23 cellular contexts compared by ENCODE assay signal in genomic region chr5:1297243-1297642, GRCh38. TPM values are rescaled to one million over a fixed set of nuclear protein-coding genes. Genes with fewer than 3 reads are reported as not detected.
DNase-seq lines count a peak whose midpoint lies in the region; ATAC-seq, FAIRE-seq and TF ChIP-seq lines count a peak whose summit lies in the region.
"Had no signal": no experiment of that assay in that cellular context is flagged by ENCODE, and none has a peak within 500 bp of the region (broad histone marks: within the 10 kb centered on the region; RNA-seq: fewer than 3 reads in every experiment).

No MANE protein-coding gene starts in this region.

- H3K9me3 ChIP-seq in DND-41 (ENCODE audit: insufficient read depth, low read length, severe bottlenecking) = no peaks in the 10 kb centered on the region
- H3K9me3 ChIP-seq: BE2C, right atrium auricular region had no signal

- H4K20me1 ChIP-seq in DND-41 (ENCODE audit: insufficient read depth, low read length) = no peaks in the 10 kb centered on the region

- peaks cover 13% of the 10 kb centered on the region for H3K27me3 Mint-ChIP-seq in glutamatergic neuron (ENCODE audit: unreplicated experiment)
- H3K27me3 Mint-ChIP-seq: activated CD8-positive, alpha-beta T cell treated with anti-CD3 and anti-CD28 coated beads for 36 hours; activated naive CD8-positive, alpha-beta T cell; activated T-helper 17 cell treated with anti-CD3 and anti-CD28 coated beads, Interleukin-2, amount 50 U/mL, for 72 hours had no signal

- H3K4me1 ChIP-seq in DND-41 (ENCODE audit: insufficient read depth, low read length) = peaks cover 29% of the 10 kb centered on the region
- H3K4me1 ChIP-seq: BE2C had no signal

- TF ChIP-seq CTCF in DND-41 (IDR thresholded peaks at IDR 0.05; ENCODE audit: borderline replicate concordance, extremely low read depth, low read length, poor library complexity, severe bottlenecking) (no peak), glutamatergic neuron (IDR thresholded peaks at IDR 0.05; ENCODE audit: partially characterized antibody, unreplicated experiment) (no peak)

- H2AFZ ChIP-seq in DND-41 (ENCODE audit: low read depth, low read length) = no peak overlapping the region

- H3K79me2 ChIP-seq in DND-41 (ENCODE audit: insufficient read depth, low read length) = peaks cover 12% of the 10 kb centered on the region; the same call in 1 of the 2 replicates

- H3K36me3 Mint-ChIP-seq in glutamatergic neuron (ENCODE audit: unreplicated experiment) = peaks cover 6% of the 10 kb centered on the region
- H3K36me3 Mint-ChIP-seq: activated naive CD8-positive, alpha-beta T cell; naive B cell had no signal

- peak overlapping the region; percentile 89 for H3K27ac Mint-ChIP-seq in glutamatergic neuron (ENCODE audit: unreplicated experiment)
- H3K27ac Mint-ChIP-seq: activated CD8-positive, alpha-beta T cell treated with anti-CD3 and anti-CD28 coated beads for 36 hours; activated naive CD8-positive, alpha-beta T cell; activated T-helper 17 cell treated with anti-CD3 and anti-CD28 coated beads, Interleukin-2, amount 50 U/mL, for 72 hours; naive B cell had no signal

- no peak overlapping the region for H3K4me3 ChIP-seq in DND-41 (ENCODE audit: low read depth in 1 of 2, low read length in 2 of 2)
- H3K4me3 ChIP-seq: right atrium auricular region had no signal

- peaks cover 18% of the 10 kb centered on the region for H3K9me3 Mint-ChIP-seq in glutamatergic neuron (ENCODE audit: unreplicated experiment)
- H3K9me3 Mint-ChIP-seq: activated CD8-positive, alpha-beta T cell treated with anti-CD3 and anti-CD28 coated beads for 36 hours; activated T-helper 17 cell treated with anti-CD3 and anti-CD28 coated beads, Interleukin-2, amount 50 U/mL, for 72 hours had no signal

- H3K9ac ChIP-seq in DND-41 (ENCODE audit: low read depth, low read length) = no peak overlapping the region

- FAIRE-seq in RCC 7860 (lab: Jason Lieb, UNC) = no peak
- FAIRE-seq: A204.1 had no signal

- DNase-seq in NCI-H1694 treated with DMSO at 0.1 percent for 48 hours (lab: John Stamatoyannopoulos, UW) = peak; percentile 15
- DNase-seq in NCI-H1694 (lab: John Stamatoyannopoulos, UW) = no peak
- DNase-seq in DND-41 = no peak
- DNase-seq in NCI-H524 treated with DMSO at 0.1 percent for 48 hours (lab: John Stamatoyannopoulos, UW) = peak; percentile 79
- peak; percentile 67 for DNase-seq in glutamatergic neuron
- no peak for DNase-seq in RCC 7860 (ENCODE audit: low spot score)
- no peak for DNase-seq in stimulated activated CD4-positive, alpha-beta T cell treated with anti-CD3 and anti-CD28 coated beads, Interleukin-15, amount 100 ng/mL, for 24 hours
- DNase-seq: activated CD8-positive, alpha-beta T cell treated with anti-CD3 and anti-CD28 coated beads for 36 hours; BE2C; IMR-90; mesenchymal stem cell; naive B cell; NCI-H187 treated with DMSO at 0.1 percent for 48 hours; NCI-H748 treated with DMSO at 0.1 percent for 48 hours; T-helper 2 cell had no signal

- H3K4me3 Mint-ChIP-seq in glutamatergic neuron (ENCODE audit: unreplicated experiment) = peak overlapping the region; percentile 9
- H3K4me3 Mint-ChIP-seq: activated CD8-positive, alpha-beta T cell treated with anti-CD3 and anti-CD28 coated beads for 36 hours had no signal

- no peak overlapping the region for H3K4me2 ChIP-seq in DND-41 (ENCODE audit: insufficient read depth, low read length)

- ATAC-seq in DND-41 (ENCODE audit: insufficient read depth, low read depth) (no peak), HG03469 (IDR thresholded peaks at IDR 0.05; ENCODE audit: unreplicated experiment) (no peak)
- ATAC-seq: activated CD8-positive, alpha-beta T cell treated with anti-CD3 and anti-CD28 coated beads for 36 hours; activated T-helper 17 cell treated with anti-CD3 and anti-CD28 coated beads, Interleukin-2, amount 50 U/mL, for 72 hours had no signal

- peak overlapping the region; percentile 51; the same call in 1 of the 2 replicates for H3K27ac ChIP-seq in DND-41 (ENCODE audit: low read length)
- H3K27ac ChIP-seq: HL-60, right atrium auricular region had no signal

- no peaks in the 10 kb centered on the region for H3K27me3 ChIP-seq in DND-41 (ENCODE audit: insufficient read depth, low read length, poor library complexity)
- H3K27me3 ChIP-seq: BE2C had no signal

- H3K4me1 Mint-ChIP-seq in glutamatergic neuron (ENCODE audit: low read depth, unreplicated experiment) = peaks cover 17% of the 10 kb centered on the region
- H3K4me1 Mint-ChIP-seq: activated T-helper 17 cell treated with anti-CD3 and anti-CD28 coated beads, Interleukin-2, amount 50 U/mL, for 72 hours had no signal

- H3K36me3 ChIP-seq in DND-41 (ENCODE audit: insufficient read depth, low read length) = no peaks in the 10 kb centered on the region
- H3K36me3 ChIP-seq: BE2C, right atrium auricular region had no signal

RNA-seq across cellular contexts. Expression of gene TERT, which starts 2.4 kb away (rescaled TPM):
- total RNA-seq in glutamatergic neuron (ENCODE audit: unreplicated experiment) = 2.9 TPM
- total RNA-seq: glomerular endothelial cell, IMR-90, osteoblast, right atrium auricular region had no signal

RNA-seq across cellular contexts. Expression of gene CLPTM1L, which starts 47.7 kb away (rescaled TPM):
- total RNA-seq in glutamatergic neuron (ENCODE audit: unreplicated experiment) = 95.2 TPM

Comparison
In these comparisons a context has a peak if more than half of its experiments do, and no peak if none do; other contexts are left out.
1. DNase-seq: peak in NCI-H1694 treated with DMSO at 0.1 percent for 48 hours (single experiment), NCI-H524 treated with DMSO at 0.1 percent for 48 hours (single experiment) and glutamatergic neuron (single experiment); none in NCI-H1694 (single experiment), DND-41 (single experiment), RCC 7860 (single experiment) and stimulated activated CD4-positive, alpha-beta T cell treated with anti-CD3 and anti-CD28 coated beads, Interleukin-15, amount 100 ng/mL, for 24 hours (single experiment).